23 cellular contexts compared by ENCODE assay signal in genomic region chr20:38650010-38650409, GRCh38. TPM values are rescaled to one million over a fixed set of nuclear protein-coding genes. Genes with fewer than 3 reads are reported as not detected.
"Had no signal": no experiment of that assay in that cellular context is flagged by ENCODE, and none has a peak within 500 bp of the region (broad histone marks: within the 10 kb centered on the region; RNA-seq: fewer than 3 reads in every experiment).

No MANE protein-coding gene starts in this region.

- H3K27ac ChIP-seq: cardiac muscle cell, SJSA1 had no signal

- H3K9ac ChIP-seq: SK-N-SH had no signal

- H3K9me2 ChIP-seq: SK-N-SH had no signal

- H3K27ac Mint-ChIP-seq: activated CD4-positive, alpha-beta T cell treated with anti-CD3 and anti-CD28 coated beads, Interleukin-2, amount 10 ng/mL, durations not matched to agents 24 days and 14 days; activated CD8-positive, alpha-beta T cell treated with anti-CD3 and anti-CD28 coated beads for 36 hours; activated naive CD8-positive, alpha-beta T cell treated with anti-CD3 and anti-CD28 coated beads for 36 hours; activated T-cell treated with anti-CD3 and anti-CD28 coated beads, Interleukin-2, amount 50 U/mL, for 72 hours; activated T-helper 17 cell treated with anti-CD3 and anti-CD28 coated beads, Interleukin-2, amount 50 U/mL, for 72 hours; T-helper 1 cell treated with Interleukin-12 subunit alpha and Interleukin-12 subunit beta and Interleukin-4 antibody, amounts not matched to agents 30 μg/mL and 1 μg/mL, for 36 hours; T-helper 2 cell treated with Interferon-gamma antibody and Interleukin-4, amounts not matched to agents 5 μg/mL and 100 μg/mL, for 36 hours had no signal

- H3K36me3 ChIP-seq: cardiac muscle cell, SJSA1 had no signal

- H3K9me3 Mint-ChIP-seq: activated CD8-positive, alpha-beta T cell treated with anti-CD3 and anti-CD28 coated beads for 36 hours; activated naive CD8-positive, alpha-beta T cell treated with anti-CD3 and anti-CD28 coated beads for 36 hours; T-helper 1 cell treated with Interleukin-12 subunit alpha and Interleukin-12 subunit beta and Interleukin-4 antibody, amounts not matched to agents 30 μg/mL and 1 μg/mL, for 36 hours had no signal

- DNase-seq: activated CD4-positive, alpha-beta T cell treated with anti-CD3 and anti-CD28 coated beads, Interleukin-2, amount 50 U/mL, for 4 hours; activated CD8-positive, alpha-beta T cell treated with anti-CD3 and anti-CD28 coated beads for 36 hours; activated effector memory CD4-positive, alpha-beta T cell treated with anti-CD3 and anti-CD28 coated beads, Interleukin-2, amount 50 U/mL, for 16 hours; activated naive CD4-positive, alpha-beta T cell; activated naive CD4-positive, alpha-beta T cell treated with anti-CD3 and anti-CD28 coated beads, Interleukin-2, amount 50 U/mL, for 16 hours; activated naive CD8-positive, alpha-beta T cell treated with anti-CD3 and anti-CD28 coated beads for 36 hours; activated T-cell treated with anti-CD3 and anti-CD28 coated beads, Interleukin-2, amount 50 U/mL, for 1 hour; aorta; NCI-H2029; NCI-H2107; NCI-H226 had no signal

- H3K4me3 ChIP-seq: cardiac muscle cell, SJSA1 had no signal

- H3K36me3 Mint-ChIP-seq: activated naive CD8-positive, alpha-beta T cell treated with anti-CD3 and anti-CD28 coated beads for 36 hours had no signal

- H3K9me3 ChIP-seq: SJSA1, SK-N-SH had no signal

- H3K4me3 Mint-ChIP-seq: activated CD4-positive, alpha-beta T cell treated with anti-CD3 and anti-CD28 coated beads, Interleukin-2, amount 10 ng/mL, durations not matched to agents 24 days and 14 days; activated CD8-positive, alpha-beta T cell treated with anti-CD3 and anti-CD28 coated beads for 36 hours; activated naive CD8-positive, alpha-beta T cell treated with anti-CD3 and anti-CD28 coated beads for 36 hours; activated T-cell treated with anti-CD3 and anti-CD28 coated beads, Interleukin-2, amount 50 U/mL, for 72 hours; activated T-helper 17 cell treated with anti-CD3 and anti-CD28 coated beads, Interleukin-2, amount 50 U/mL, for 72 hours; central memory CD8-positive, alpha-beta T cell; T-helper 1 cell treated with Interleukin-12 subunit alpha and Interleukin-12 subunit beta and Interleukin-4 antibody, amounts not matched to agents 30 μg/mL and 1 μg/mL, for 36 hours; T-helper 2 cell treated with Interferon-gamma antibody and Interleukin-4, amounts not matched to agents 5 μg/mL and 100 μg/mL, for 36 hours had no signal

- H3K4me2 ChIP-seq: SK-N-SH had no signal

- ATAC-seq: activated CD8-positive, alpha-beta T cell treated with anti-CD3 and anti-CD28 coated beads for 36 hours; activated T-cell treated with anti-CD3 and anti-CD28 coated beads, Interleukin-2, amount 50 U/mL, for 72 hours; activated T-helper 17 cell treated with anti-CD3 and anti-CD28 coated beads, Interleukin-2, amount 50 U/mL, for 72 hours had no signal

RNA-seq across cellular contexts. Expression of gene ARHGAP40, which starts 48.4 kb away (rescaled TPM):
- total RNA-seq: activated CD4-positive, alpha-beta T cell treated with anti-CD3 and anti-CD28 coated beads, Interleukin-2, amount 10 ng/mL, durations not matched to agents 24 days and 14 days; activated CD8-positive, alpha-beta memory T cell treated with anti-CD3 and anti-CD28 coated beads for 36 hours; activated CD8-positive, alpha-beta T cell treated with anti-CD3 and anti-CD28 coated beads for 36 hours; activated T-cell treated with anti-CD3 and anti-CD28 coated beads, Interleukin-2, amount 50 U/mL, for 72 hours; activated T-helper 17 cell treated with anti-CD3 and anti-CD28 coated beads, Interleukin-2, amount 50 U/mL, for 72 hours; aorta; cardiac muscle cell; chondrocyte; RPMI7951; SJSA1 had no signal
- polyA plus RNA-seq: aorta, cardiac muscle cell had no signal
